Comparison of ENCODE assay signal across 8 cellular contexts in genomic region chr11:13487661-13488030, GRCh38. TPM values are rescaled to one million over a fixed set of nuclear protein-coding genes. Genes with fewer than 3 reads are reported as not detected.
DNase-seq lines count a peak whose midpoint lies in the region; ATAC-seq and TF ChIP-seq lines count a peak whose summit lies in the region.

No MANE protein-coding gene starts in this region.

- no peak overlapping the region for H3K27ac ChIP-seq in C4-2B

- no peaks in the 10 kb centered on the region for H3K4me1 ChIP-seq in mononuclear cell (ENCODE audit: insufficient read depth, low read length)

- no peak for TF ChIP-seq EP300 in Ishikawa (IDR thresholded peaks at IDR 0.05; ENCODE audit: borderline replicate concordance)

- ATAC-seq in GM18870 (IDR thresholded peaks at IDR 0.05; ENCODE audit: unreplicated experiment) = peak; percentile 76
- no peak for ATAC-seq in GM21528 (IDR thresholded peaks at IDR 0.05; ENCODE audit: low FRiP score, unreplicated experiment)

- TF ChIP-seq RAD21 in Ishikawa (IDR thresholded peaks at IDR 0.05; ENCODE audit: low read depth) = peak; percentile 15; the same call in 1 of the 2 replicates

- DNase-seq in amniotic epithelial cell (ENCODE audit: low read depth) = peak; percentile 7
- no peak for DNase-seq in amniotic stem cell (lab: John Stamatoyannopoulos, UW)
- no peak for DNase-seq in nucleus accumbens (lab: John Stamatoyannopoulos, UW)

- H3K9me3 ChIP-seq in mononuclear cell (ENCODE audit: low read depth, low read length) = no peaks in the 10 kb centered on the region

- TF ChIP-seq CTCF in C4-2B (conservative IDR thresholded peaks at IDR 0.05) = peak; percentile 60

- no peaks in the 10 kb centered on the region for H3K27me3 ChIP-seq in mononuclear cell (ENCODE audit: insufficient read depth, low read length)

- peak overlapping the region; percentile 25 for H3K4me3 ChIP-seq in mononuclear cell (ENCODE audit: low read length)

TF ChIP-seq in Ishikawa, 13 proteins besides CTCF, POLR2A, EP300 and RAD21:
- no peak for TF ChIP-seq USF1 (IDR thresholded peaks at IDR 0.05)
- no peak for TF ChIP-seq ZBTB7A (IDR thresholded peaks at IDR 0.05; ENCODE audit: low read depth)
- no peak for TF ChIP-seq CEBPB (IDR thresholded peaks at IDR 0.05)
- no peak for TF ChIP-seq TCF12 (IDR thresholded peaks at IDR 0.05; ENCODE audit: low read depth)
- TF ChIP-seq CREB1 (IDR thresholded peaks at IDR 0.05; ENCODE audit: low read depth) = no peak
- no peak for TF ChIP-seq TEAD4 (IDR thresholded peaks at IDR 0.05)
- TF ChIP-seq REST (IDR thresholded peaks at IDR 0.05; ENCODE audit: low read depth) = no peak
- no peak for TF ChIP-seq MAX (IDR thresholded peaks at IDR 0.05)
- TF ChIP-seq TAF1 (IDR thresholded peaks at IDR 0.05; ENCODE audit: low read depth) = no peak
- TF ChIP-seq FOXM1 (IDR thresholded peaks at IDR 0.05; ENCODE audit: borderline replicate concordance, low read depth) = no peak
- no peak for TF ChIP-seq YY1 (IDR thresholded peaks at IDR 0.05; ENCODE audit: low read depth)

RNA-seq across cellular contexts. Expression of gene PTH, which starts 8.2 kb away (rescaled TPM):
- total RNA-seq in mononuclear cell = not detected

RNA-seq across cellular contexts. Expression of gene BTBD10, which starts 24.6 kb away (rescaled TPM):
- 40.8 TPM for total RNA-seq in mononuclear cell
